9 cellular contexts compared by ENCODE assay signal in the genomic region with DNA sequence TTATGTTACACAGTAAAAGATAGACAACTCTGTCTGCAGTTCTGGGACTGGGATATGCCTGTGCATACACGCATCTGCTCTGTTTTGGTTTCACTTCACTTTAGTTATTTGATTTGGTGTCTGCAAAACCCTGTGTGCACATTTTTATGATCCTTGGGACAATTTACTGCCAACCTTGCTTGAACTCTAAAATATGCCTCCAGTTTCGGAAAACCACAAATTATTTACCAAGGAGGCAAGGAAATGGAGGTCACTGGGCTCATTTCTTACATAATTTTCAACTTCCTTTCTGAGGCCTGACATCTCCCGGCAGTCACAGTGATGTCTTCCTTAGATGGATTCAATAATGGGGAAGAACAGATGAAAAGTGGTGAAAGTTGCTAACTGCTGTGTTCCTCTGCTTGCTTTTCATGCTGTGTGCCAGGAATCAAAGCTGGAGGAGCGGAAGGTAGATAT.
DNase-seq lines count a peak whose midpoint lies in the region; ATAC-seq, FAIRE-seq and TF ChIP-seq lines count a peak whose summit lies in the region.
"Had no signal": no experiment of that assay in that cellular context is flagged by ENCODE, and none has a peak within 500 bp of the region (broad histone marks: within the 10 kb centered on the region; RNA-seq: fewer than 3 reads in every experiment).

No MANE protein-coding gene starts in this region.

- H2AFZ ChIP-seq in OCI-LY3 (ENCODE audit: low read depth, low read length): peak overlapping the region; percentile 62

- H3K4me3 ChIP-seq in OCI-LY3 (ENCODE audit: low read length): peak overlapping the region; percentile 65
- H3K4me3 ChIP-seq in lung: no peak overlapping the region
- peak overlapping the region in 1 of 3 donors; percentile 14 for H3K4me3 ChIP-seq in breast epithelium
- no peak overlapping the region for H3K4me3 ChIP-seq in small intestine (ENCODE audit: low read depth in 1 of 2, low read length in 2 of 2)

- intact Hi-C loops in breast epithelium (cut with DNase I; ENCODE audit: low total_unique reads): no loop called here

- peak overlapping the region; percentile 53; the same call in 1 of the 2 replicates for H3K9ac ChIP-seq in OCI-LY3 (ENCODE audit: low read length)

- H3K36me3 ChIP-seq in OCI-LY3 (replicated peaks; ENCODE audit: low read depth, low read length): peaks cover 3% of the 10 kb centered on the region
- H3K36me3 ChIP-seq in lung (ENCODE audit: control insufficient read depth in 2 of 2, insufficient read depth in 2 of 2, low read length in 2 of 2): no peaks in the 10 kb centered on the region
- H3K36me3 ChIP-seq in breast epithelium: no peaks in the 10 kb centered on the region
- H3K36me3 ChIP-seq in small intestine (ENCODE audit: control insufficient read depth in 2 of 2, insufficient read depth in 2 of 2, low read length in 2 of 2): no peaks in the 10 kb centered on the region

- TF ChIP-seq CTCF in GM13976 (IDR thresholded peaks at IDR 0.05; ENCODE audit: borderline replicate concordance, control extremely low read depth, extremely low read depth, insufficient read depth, missing control alignments): no peak
- TF ChIP-seq CTCF in OCI-LY3 (IDR thresholded peaks at IDR 0.05; ENCODE audit: low read depth, low read length): no peak
- TF ChIP-seq CTCF in lung (IDR thresholded peaks at IDR 0.05; ENCODE audit: control extremely low read depth, extremely low read depth): no peak
- TF ChIP-seq CTCF in breast epithelium (IDR thresholded peaks at IDR 0.05): no peak

- H3K4me1 ChIP-seq in OCI-LY3 (ENCODE audit: low read length) (peaks cover 39% of the 10 kb centered on the region), lung (ENCODE audit: control insufficient read depth in 2 of 2, insufficient read depth in 2 of 2, low read length in 2 of 2) (no peaks in the 10 kb centered on the region), breast epithelium (no peaks in the 10 kb centered on the region), small intestine (ENCODE audit: control insufficient read depth in 2 of 2, insufficient read depth in 1 of 2, low read depth in 1 of 2, low read length in 1 of 2) (no peaks in the 10 kb centered on the region)

- ATAC-seq in HG02642 (IDR thresholded peaks at IDR 0.05; ENCODE audit: poor library complexity, unreplicated experiment) (peak; percentile 88), lung (ENCODE audit: insufficient read depth, low FRiP score) (peak; percentile 43)

- H3K9me3 ChIP-seq in OCI-LY3 (ENCODE audit: insufficient read depth, low read length) (peaks cover 7% of the 10 kb centered on the region; the same call in 1 of the 2 replicates), lung (ENCODE audit: control insufficient read depth in 2 of 2, insufficient read depth in 1 of 2, low read length in 1 of 2) (peaks cover 0 to 5% of the 10 kb centered on the region in 2 donors), breast epithelium (peaks cover 7 to 11% of the 10 kb centered on the region in 2 donors), small intestine (ENCODE audit: control insufficient read depth, low read depth) (no peaks in the 10 kb centered on the region)

- no peak for FAIRE-seq in small intestine (lab: Jason Lieb, UNC)
- no peak for FAIRE-seq in urothelium cell line (lab: Jason Lieb, UNC)
- FAIRE-seq: H1 had no signal

- H3K27ac ChIP-seq in OCI-LY3 (ENCODE audit: low read length) (peak overlapping the region; percentile 86), lung (ENCODE audit: low read depth in 1 of 2, low read length in 1 of 2) (no peak overlapping the region), breast epithelium (no peak overlapping the region), small intestine (ENCODE audit: low read depth in 1 of 2, low read length in 1 of 2) (peak overlapping the region in 1 of 2 donors; percentile 50)

- H3K79me2 ChIP-seq in OCI-LY3 (ENCODE audit: low read length): no peaks in the 10 kb centered on the region

- H3K27me3 ChIP-seq in OCI-LY3 (ENCODE audit: low read depth, low read length) (no peaks in the 10 kb centered on the region), lung (ENCODE audit: control insufficient read depth, insufficient read depth) (no peaks in the 10 kb centered on the region), breast epithelium (no peaks in the 10 kb centered on the region), small intestine (ENCODE audit: control insufficient read depth in 2 of 2, insufficient read depth in 2 of 2, low read length in 2 of 2) (no peaks in the 10 kb centered on the region)

- in situ Hi-C loops in GM13976 (cut with MboI; ENCODE audit: low sequenced_read_pairs, unreplicated experiment): no loop called here

- H4K20me1 ChIP-seq in OCI-LY3 (ENCODE audit: insufficient read depth, low read length): no peaks in the 10 kb centered on the region

- TF ChIP-seq POLR2A in breast epithelium (IDR thresholded peaks at IDR 0.05): no peak

- H3K4me2 ChIP-seq in OCI-LY3 (ENCODE audit: low read length): peak overlapping the region; percentile 74

- DNase-seq in GM13976 (ENCODE audit: low spot score) (peak; percentile 42), lung (ENCODE audit: low spot score) (no peak), NCI-H774 (lab: John Stamatoyannopoulos, UW) (no peak), breast epithelium (ENCODE audit: low spot score in 2 of 2) (no peak), small intestine (no peak), urothelium cell line (ENCODE audit: low spot score) (no peak)

- 21 to 38% methylated on average over 4 of the region's 4 CpGs for WGBS in lung, 2 donors
- 42 to 67% (median 55%) methylated on average over 4 of the region's 4 CpGs for WGBS in small intestine, 3 donors
